12 cellular contexts compared by ENCODE assay signal in genomic region chrX:30309139-30309571, GRCh38. TPM values are rescaled to one million over a fixed set of nuclear protein-coding genes. Genes with fewer than 3 reads are reported as not detected.
DNase-seq lines count a peak whose midpoint lies in the region; ATAC-seq and TF ChIP-seq lines count a peak whose summit lies in the region.
"Had no signal": no experiment of that assay in that cellular context is flagged by ENCODE, and none has a peak within 500 bp of the region (broad histone marks: within the 10 kb centered on the region; RNA-seq: fewer than 3 reads in every experiment).

Gene NR0B1 (minus strand): TSS chrX:30309390. CDS start chrX:30309363, 27 bp downstream.

- POLR2A ChIA-PET in WTC11 (lab: Charles Lee) = no interaction called here

- no peak within 1 kb of the TSS for H3K27ac Mint-ChIP-seq in WTC11
- H3K27ac Mint-ChIP-seq: activated naive CD4-positive, alpha-beta T cell treated with anti-CD3 and anti-CD28 coated beads, Interleukin-2, amount 50 U/mL, for 24 hours; T-helper 1 cell treated with Interleukin-12 subunit alpha and Interleukin-12 subunit beta and Interleukin-4 antibody, amounts not matched to agents 30 μg/mL and 1 μg/mL, for 36 hours had no signal

- H3K27ac ChIP-seq in testis (peak within 1 kb of the TSS in 1 of 2 donors; percentile 59), upper lobe of right lung (no peak within 1 kb of the TSS)
- H3K27ac ChIP-seq: tibial nerve had no signal

- H3K9me3 Mint-ChIP-seq in WTC11 = no peaks in the 10 kb centered on the region
- H3K9me3 Mint-ChIP-seq: activated naive CD4-positive, alpha-beta T cell treated with anti-CD3 and anti-CD28 coated beads, Interleukin-2, amount 50 U/mL, for 24 hours; T-helper 1 cell treated with Interleukin-12 subunit alpha and Interleukin-12 subunit beta and Interleukin-4 antibody, amounts not matched to agents 30 μg/mL and 1 μg/mL, for 36 hours had no signal

- H3K4me3 ChIP-seq in iPS-15b (ENCODE audit: low read depth, low read length) (peak within 1 kb of the TSS; percentile 52), testis (peak within 1 kb of the TSS; percentile 37 to 64), upper lobe of right lung (no peak within 1 kb of the TSS)

- TF ChIP-seq CTCF in WTC11 (IDR thresholded peaks at IDR 0.05) (no peak), testis (IDR thresholded peaks at IDR 0.05) (no peak), upper lobe of right lung (IDR thresholded peaks at IDR 0.05) (no peak)

- H3K27me3 Mint-ChIP-seq in WTC11 (ENCODE audit: low read depth) = peaks cover 54% of the 10 kb centered on the region

- intact Hi-C loops in testis (cut with DNase I; ENCODE audit: low total_unique reads) (no loop called here), upper lobe of right lung (cut with DNase I) (no loop called here)

- H3K4me1 ChIP-seq in iPS-15b (ENCODE audit: control insufficient read depth, insufficient read depth, low read length) (no peaks in the 10 kb centered on the region), testis (no peaks in the 10 kb centered on the region), upper lobe of right lung (no peaks in the 10 kb centered on the region)

- H3K36me3 Mint-ChIP-seq in WTC11 = no peaks in the 10 kb centered on the region
- H3K36me3 Mint-ChIP-seq: activated naive CD4-positive, alpha-beta T cell treated with anti-CD3 and anti-CD28 coated beads, Interleukin-2, amount 50 U/mL, for 24 hours had no signal

- H3K9me3 ChIP-seq in iPS-15b (ENCODE audit: control insufficient read depth, insufficient read depth, low read length) = no peaks in the 10 kb centered on the region
- no peaks in the 10 kb centered on the region for H3K9me3 ChIP-seq in testis
- no peaks in the 10 kb centered on the region for H3K9me3 ChIP-seq in upper lobe of right lung
- H3K9me3 ChIP-seq: tibial nerve had no signal

- no peak for TF ChIP-seq POLR2A in testis (IDR thresholded peaks at IDR 0.05)

- ATAC-seq in WTC11 (peak; percentile 70), upper lobe of right lung (no peak)

- peaks cover 49% of the 10 kb centered on the region for H3K27me3 ChIP-seq in iPS-15b (ENCODE audit: control insufficient read depth, insufficient read depth, low read length)
- no peaks in the 10 kb centered on the region for H3K27me3 ChIP-seq in testis
- H3K27me3 ChIP-seq in upper lobe of right lung = peaks cover 19% of the 10 kb centered on the region

- CTCF ChIA-PET in WTC11 (lab: Charles Lee) = no interaction called here

- 0 to 2% methylated on average over 9 to 25 of the region's 46 CpGs for WGBS in testis, 2 donors

- no peaks in the 10 kb centered on the region for H3K4me1 Mint-ChIP-seq in WTC11
- H3K4me1 Mint-ChIP-seq: activated naive CD4-positive, alpha-beta T cell treated with anti-CD3 and anti-CD28 coated beads, Interleukin-2, amount 50 U/mL, for 24 hours had no signal

- no peak within 1 kb of the TSS for H3K9ac ChIP-seq in iPS-15b (ENCODE audit: low read depth, low read length)

- no peaks in the 10 kb centered on the region for H3K36me3 ChIP-seq in iPS-15b (ENCODE audit: control insufficient read depth, insufficient read depth, low read length)
- H3K36me3 ChIP-seq in testis (ENCODE audit: low read depth, missing control alignments) = no peaks in the 10 kb centered on the region
- H3K36me3 ChIP-seq in upper lobe of right lung = no peaks in the 10 kb centered on the region
- H3K36me3 ChIP-seq: tibial nerve had no signal

- DNase-seq in NCI-H748 (lab: John Stamatoyannopoulos, UW; ENCODE audit: unreplicated experiment) (peak; percentile 55), NCI-H748 treated with DMSO at 0.1 percent for 48 hours (lab: John Stamatoyannopoulos, UW) (no peak), WTC11 (ENCODE audit: low spot score) (peak; percentile 14), testis (peak; percentile 79), cortex of kidney (lab: John Stamatoyannopoulos, UW) (no peak), COR-L47 (lab: John Stamatoyannopoulos, UW) (no peak), upper lobe of right lung (no peak)
- DNase-seq: NCI-H1105 treated with DMSO at 0.1 percent for 48 hours had no signal

- H3K4me3 Mint-ChIP-seq in WTC11 = peak within 1 kb of the TSS; percentile 57
- H3K4me3 Mint-ChIP-seq: activated naive CD4-positive, alpha-beta T cell treated with anti-CD3 and anti-CD28 coated beads, Interleukin-2, amount 50 U/mL, for 24 hours; T-helper 1 cell treated with Interleukin-12 subunit alpha and Interleukin-12 subunit beta and Interleukin-4 antibody, amounts not matched to agents 30 μg/mL and 1 μg/mL, for 36 hours had no signal

TF ChIP-seq in WTC11, 78 proteins besides CTCF, POLR2A, EP300 and RAD21:
- TF ChIP-seq ZSCAN18 (CRISPR knock-in tag; IDR thresholded peaks at IDR 0.05) (no peak), EMX1 (CRISPR knock-in tag; IDR thresholded peaks at IDR 0.05) (no peak), JUN (CRISPR knock-in tag; IDR thresholded peaks at IDR 0.05) (no peak)
- TF ChIP-seq, protein P1, sequence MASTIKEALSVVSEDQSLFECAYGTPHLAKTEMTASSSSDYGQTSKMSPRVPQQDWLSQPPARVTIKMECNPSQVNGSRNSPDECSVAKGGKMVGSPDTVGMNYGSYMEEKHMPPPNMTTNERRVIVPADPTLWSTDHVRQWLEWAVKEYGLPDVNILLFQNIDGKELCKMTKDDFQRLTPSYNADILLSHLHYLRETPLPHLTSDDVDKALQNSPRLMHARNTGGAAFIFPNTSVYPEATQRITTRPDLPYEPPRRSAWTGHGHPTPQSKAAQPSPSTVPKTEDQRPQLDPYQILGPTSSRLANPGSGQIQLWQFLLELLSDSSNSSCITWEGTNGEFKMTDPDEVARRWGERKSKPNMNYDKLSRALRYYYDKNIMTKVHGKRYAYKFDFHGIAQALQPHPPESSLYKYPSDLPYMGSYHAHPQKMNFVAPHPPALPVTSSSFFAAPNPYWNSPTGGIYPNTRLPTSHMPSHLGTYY (CRISPR knock-in tag; IDR thresholded peaks at IDR 0.05) = no peak
- TF ChIP-seq, protein P2, sequence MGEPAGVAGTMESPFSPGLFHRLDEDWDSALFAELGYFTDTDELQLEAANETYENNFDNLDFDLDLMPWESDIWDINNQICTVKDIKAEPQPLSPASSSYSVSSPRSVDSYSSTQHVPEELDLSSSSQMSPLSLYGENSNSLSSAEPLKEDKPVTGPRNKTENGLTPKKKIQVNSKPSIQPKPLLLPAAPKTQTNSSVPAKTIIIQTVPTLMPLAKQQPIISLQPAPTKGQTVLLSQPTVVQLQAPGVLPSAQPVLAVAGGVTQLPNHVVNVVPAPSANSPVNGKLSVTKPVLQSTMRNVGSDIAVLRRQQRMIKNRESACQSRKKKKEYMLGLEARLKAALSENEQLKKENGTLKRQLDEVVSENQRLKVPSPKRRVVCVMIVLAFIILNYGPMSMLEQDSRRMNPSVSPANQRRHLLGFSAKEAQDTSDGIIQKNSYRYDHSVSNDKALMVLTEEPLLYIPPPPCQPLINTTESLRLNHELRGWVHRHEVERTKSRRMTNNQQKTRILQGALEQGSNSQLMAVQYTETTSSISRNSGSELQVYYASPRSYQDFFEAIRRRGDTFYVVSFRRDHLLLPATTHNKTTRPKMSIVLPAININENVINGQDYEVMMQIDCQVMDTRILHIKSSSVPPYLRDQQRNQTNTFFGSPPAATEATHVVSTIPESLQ (CRISPR knock-in tag; IDR thresholded peaks at IDR 0.05) = no peak
- TF ChIP-seq, protein P3, sequence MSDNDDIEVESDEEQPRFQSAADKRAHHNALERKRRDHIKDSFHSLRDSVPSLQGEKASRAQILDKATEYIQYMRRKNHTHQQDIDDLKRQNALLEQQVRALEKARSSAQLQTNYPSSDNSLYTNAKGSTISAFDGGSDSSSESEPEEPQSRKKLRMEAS (CRISPR knock-in tag; IDR thresholded peaks at IDR 0.05) = 0 out of 2 replicates have a peak, but pooled peaks have one; percentile 5

RNA-seq across cellular contexts. Expression of gene NR0B1, which starts in this region (rescaled TPM):
- 0.09 to 0.20 TPM in 2 of 3 replicates, not detected in the other for total RNA-seq in WTC11 (2021)
- 10 to 100 TPM; 60.6 to 81.5 TPM for total RNA-seq in testis
- polyA plus RNA-seq in testis (ENCODE audit: insufficient read depth, low read depth, low replicate concordance) = 29.0 TPM
- not detected for total RNA-seq in upper lobe of right lung

Comparison
In these comparisons a context has a peak if more than half of its experiments do, and no peak if none do; other contexts are left out.
1. RNA of gene NR0B1 (total RNA-seq): 60.6 to 81.5 TPM in testis; 0.09 to 0.20 TPM in WTC11 and not detected in upper lobe of right lung (single experiment); every median in the first group is over 10 times any median in the second.
2. DNase-seq: peak in NCI-H748 (single experiment) and testis (single experiment); none in NCI-H748 treated with DMSO at 0.1 percent for 48 hours (single experiment), cortex of kidney (single experiment), COR-L47 (single experiment) and upper lobe of right lung (single experiment).
3. Peak in DNase-seq and ATAC-seq in WTC11; RNA of the gene not detected or under 1 TPM.